In genomic region chr14:67357583-67358354, GRCh38 we compare ENCODE assay signal across 8 cellular contexts. TPM values are rescaled to one million over a fixed set of nuclear protein-coding genes. Genes with fewer than 3 reads are reported as not detected.
DNase-seq lines count a peak whose midpoint lies in the region; ATAC-seq and TF ChIP-seq lines count a peak whose summit lies in the region.

No MANE protein-coding gene starts in this region.

- no peaks in the 10 kb centered on the region for H3K36me3 ChIP-seq in CD8-positive, alpha-beta memory T cell (ENCODE audit: insufficient read depth, low read length)
- no peaks in the 10 kb centered on the region for H3K36me3 ChIP-seq in breast epithelium

- intact Hi-C loops in breast epithelium (cut with DNase I; ENCODE audit: low total_unique reads) = no loop called here

- peaks cover 0 to 1% (median 0%) of the 10 kb centered on the region in 5 donors for H3K9me3 Mint-ChIP-seq in CD8-positive, alpha-beta memory T cell
- H3K9me3 Mint-ChIP-seq in naive thymus-derived CD8-positive, alpha-beta T cell = no peaks in the 10 kb centered on the region

- H3K27me3 ChIP-seq in CD8-positive, alpha-beta memory T cell (ENCODE audit: insufficient read depth, low read length, poor library complexity, severe bottlenecking) = no peaks in the 10 kb centered on the region
- no peaks in the 10 kb centered on the region for H3K27me3 ChIP-seq in breast epithelium

- H3K27ac Mint-ChIP-seq in CD8-positive, alpha-beta memory T cell = peak overlapping the region in 7 of 8 donors; percentile 16 to 100 (median 92)
- H3K27ac Mint-ChIP-seq in naive thymus-derived CD8-positive, alpha-beta T cell = peak overlapping the region in 7 of 10 donors; percentile 25 to 100 (median 84)

- CTCF ChIA-PET in CD8-positive, alpha-beta memory T cell (lab: Charles Lee) = no interaction called here

- peak overlapping the region; percentile 47 for H3K27ac ChIP-seq in CD8-positive, alpha-beta memory T cell (ENCODE audit: low read depth, low read length)
- H3K27ac ChIP-seq in breast epithelium = peak overlapping the region; percentile 10 to 32

- peaks cover 0 to 35% (median 0%) of the 10 kb centered on the region in 3 donors for H3K36me3 Mint-ChIP-seq in CD8-positive, alpha-beta memory T cell
- H3K36me3 Mint-ChIP-seq in naive thymus-derived CD8-positive, alpha-beta T cell = peaks cover 0 to 16% (median 0%) of the 10 kb centered on the region in 3 donors

- no peaks in the 10 kb centered on the region for H3K9me3 ChIP-seq in CD8-positive, alpha-beta memory T cell (ENCODE audit: low read length)
- H3K9me3 ChIP-seq in breast epithelium = no peaks in the 10 kb centered on the region

- peaks cover 27% of the 10 kb centered on the region for H3K4me1 ChIP-seq in CD8-positive, alpha-beta memory T cell (ENCODE audit: insufficient read depth, low read length)
- H3K4me1 ChIP-seq in breast epithelium = peaks cover 3 to 12% of the 10 kb centered on the region in 2 donors

- peak overlapping the region; percentile 60 to 100 (median 97) for H3K4me3 Mint-ChIP-seq in CD8-positive, alpha-beta memory T cell
- H3K4me3 Mint-ChIP-seq in naive thymus-derived CD8-positive, alpha-beta T cell = peak overlapping the region; percentile 67 to 100 (median 98)

- no peak for TF ChIP-seq POLR2A in breast epithelium (IDR thresholded peaks at IDR 0.05)

- POLR2A ChIA-PET in CD8-positive, alpha-beta memory T cell (lab: Charles Lee) = no interaction called here
- POLR2A ChIA-PET in naive thymus-derived CD8-positive, alpha-beta T cell (lab: Charles Lee) = no interaction called here

- peaks cover 49 to 78% (median 75%) of the 10 kb centered on the region in 3 donors for H3K4me1 Mint-ChIP-seq in CD8-positive, alpha-beta memory T cell
- peaks cover 8 to 73% (median 57%) of the 10 kb centered on the region in 4 donors for H3K4me1 Mint-ChIP-seq in naive thymus-derived CD8-positive, alpha-beta T cell

- DNase-seq in CD8-positive, alpha-beta memory T cell = no peak
- peak; percentile 37 for DNase-seq in LHCN-M2 (ENCODE audit: low read depth)
- no peak for DNase-seq in breast epithelium (ENCODE audit: low spot score in 2 of 2)
- no peak for DNase-seq in naive thymus-derived CD8-positive, alpha-beta T cell
- no peak for DNase-seq in KG1 (lab: John Stamatoyannopoulos, UW)

- no peak overlapping the region for H3K4me3 ChIP-seq in CD8-positive, alpha-beta memory T cell (ENCODE audit: low read length)
- peak overlapping the region in 1 of 3 donors; percentile 82 for H3K4me3 ChIP-seq in breast epithelium

- ATAC-seq in naive thymus-derived CD8-positive, alpha-beta T cell = no peak
- ATAC-seq in HG03025 (IDR thresholded peaks at IDR 0.05; ENCODE audit: low FRiP score, unreplicated experiment) = no peak
- no peak for ATAC-seq in activated CD4-positive, CD25-positive, alpha-beta regulatory T cell treated with anti-CD3 and anti-CD28 coated beads, Interleukin-2, amount 50 U/mL, for 24 hours
- no peak for ATAC-seq in HG02852 (IDR thresholded peaks at IDR 0.05; ENCODE audit: unreplicated experiment)

- H3K27me3 Mint-ChIP-seq in CD8-positive, alpha-beta memory T cell = peaks cover 0 to 3% of the 10 kb centered on the region in 2 donors
- peaks cover 0 to 2% (median 0%) of the 10 kb centered on the region in 5 donors for H3K27me3 Mint-ChIP-seq in naive thymus-derived CD8-positive, alpha-beta T cell

- TF ChIP-seq CTCF in breast epithelium (IDR thresholded peaks at IDR 0.05) = no peak

RNA-seq across cellular contexts. Expression of gene ATP6V1D, which starts 1.8 kb away (rescaled TPM):
- total RNA-seq in CD8-positive, alpha-beta memory T cell = 10 to 100 TPM; 34.4 to 35.4 TPM
- 49.9 TPM for polyA plus RNA-seq in CD8-positive, alpha-beta memory T cell
- 135 and 139 TPM in 2 replicates for total RNA-seq in LHCN-M2 (2014; rRNA removed)
- polyA plus RNA-seq in LHCN-M2 (2012) = 85.9 TPM
- 100 to 1,000 TPM in 1 of 3 donors, 10 to 100 TPM in 2; 58.0 to 102 (median 75.2) TPM for total RNA-seq in breast epithelium
- total RNA-seq in naive thymus-derived CD8-positive, alpha-beta T cell = 10 to 100 TPM; 20.6 to 25.0 TPM
- polyA plus RNA-seq in naive thymus-derived CD8-positive, alpha-beta T cell = 10 to 100 TPM; 32.8 to 44.5 (median 42.3) TPM

RNA-seq across cellular contexts. Expression of gene EIF2S1, which starts 2.4 kb away (rescaled TPM):
- 100 to 1,000 TPM; 329 to 338 TPM for total RNA-seq in CD8-positive, alpha-beta memory T cell
- polyA plus RNA-seq in CD8-positive, alpha-beta memory T cell = 145 TPM
- total RNA-seq in LHCN-M2 (2014; rRNA removed) (285 and 310 TPM in 2 replicates), breast epithelium (100 to 1,000 TPM in 1 of 3 donors, 10 to 100 TPM in 2; 63.9 to 107 (median 89.4) TPM)
- polyA plus RNA-seq in LHCN-M2 (2012) = 144 TPM
- 10 to 100 TPM; 50.3 to 50.7 TPM for total RNA-seq in naive thymus-derived CD8-positive, alpha-beta T cell
- polyA plus RNA-seq in naive thymus-derived CD8-positive, alpha-beta T cell = 100 to 1,000 TPM; 107 to 131 (median 116) TPM

RNA-seq across cellular contexts. Expression of gene PLEK2, which starts 54.2 kb away (rescaled TPM):
- total RNA-seq in CD8-positive, alpha-beta memory T cell = 1 to 10 TPM in 1 of 2 experiments, under 1 TPM in 1; 0.81 to 1.2 TPM
- polyA plus RNA-seq in CD8-positive, alpha-beta memory T cell = 0.58 TPM
- total RNA-seq in LHCN-M2 (2014; rRNA removed) (0.34 and 0.64 TPM in 2 replicates), breast epithelium (1 to 10 TPM in 2 of 3 donors, not detected in 1; 3.4 to 5.2 TPM)
- 0.67 TPM for polyA plus RNA-seq in LHCN-M2 (2012)
- 1 to 10 TPM; 1.3 to 3.2 TPM for total RNA-seq in naive thymus-derived CD8-positive, alpha-beta T cell
- polyA plus RNA-seq in naive thymus-derived CD8-positive, alpha-beta T cell = 1 to 10 TPM in 1 of 3 donors, under 1 TPM in 2; 0.53 to 1.2 (median 0.79) TPM
